8 cellular contexts compared by ENCODE assay signal in the genomic region with DNA sequence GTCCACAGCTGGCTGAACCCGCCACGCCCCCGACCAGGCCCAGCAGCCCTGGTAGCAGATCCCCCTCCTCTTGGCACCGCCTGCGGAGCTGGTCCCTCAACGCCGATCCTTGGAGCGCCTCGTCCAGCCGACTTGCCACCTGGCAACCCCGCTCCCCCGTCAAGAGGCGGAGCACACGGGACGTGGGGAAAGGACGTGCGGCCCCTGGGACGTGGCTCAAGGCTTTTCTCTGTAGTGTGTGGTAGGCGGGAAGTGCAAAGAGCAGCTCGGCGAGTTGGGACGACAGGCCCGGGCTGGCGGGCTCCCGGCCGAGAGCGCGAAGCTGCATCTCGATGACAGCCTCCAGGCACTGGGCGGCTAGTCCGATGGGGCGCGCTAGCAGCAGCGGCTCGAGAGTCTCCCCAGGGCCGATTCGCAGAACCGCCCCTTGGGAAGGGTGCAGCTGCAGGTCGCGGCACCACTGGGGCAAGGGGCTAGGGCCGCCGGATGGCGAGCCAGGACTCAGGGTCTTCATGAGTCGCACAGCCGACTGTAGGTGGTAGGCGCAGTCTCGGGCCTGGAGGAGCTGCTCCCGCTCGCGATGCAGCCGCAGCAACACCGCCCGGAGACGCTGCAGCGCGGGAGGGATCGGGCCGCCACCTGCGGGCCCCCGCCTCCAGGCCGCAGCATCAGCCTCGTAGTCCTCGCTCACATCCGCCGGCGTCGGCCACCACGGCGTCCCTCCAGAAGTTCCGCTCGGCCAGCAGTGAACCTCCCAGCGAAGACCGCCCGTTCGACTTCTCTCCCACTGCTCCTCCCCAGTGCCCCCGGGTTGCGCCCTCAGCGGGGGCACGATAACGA. TPM values are rescaled to one million over a fixed set of nuclear protein-coding genes. Genes with fewer than 3 reads are reported as not detected.
DNase-seq lines count a peak whose midpoint lies in the region; ATAC-seq and TF ChIP-seq lines count a peak whose summit lies in the region.

No MANE protein-coding gene starts in this region.

- H3K4me3 Mint-ChIP-seq in activated naive CD8-positive, alpha-beta T cell treated with anti-CD3 and anti-CD28 coated beads for 36 hours, result peak overlapping the region; percentile 99

- ATAC-seq in GM18519 (IDR thresholded peaks at IDR 0.05; ENCODE audit: low FRiP score, unreplicated experiment) (peak; percentile 34), HG03025 (IDR thresholded peaks at IDR 0.05; ENCODE audit: low FRiP score, unreplicated experiment) (peak; percentile 43)

- peak; percentile 31 for DNase-seq in AG08395 (ENCODE audit: low spot score)
- peak; percentile 72 for DNase-seq in activated naive CD8-positive, alpha-beta T cell treated with anti-CD3 and anti-CD28 coated beads for 36 hours
- no peak for DNase-seq in NCI-H526 treated with DMSO at 0.1 percent for 48 hours (lab: John Stamatoyannopoulos, UW)

- H3K9me3 ChIP-seq in OCI-LY3 (ENCODE audit: insufficient read depth, low read length) (no peaks in the 10 kb centered on the region), skeletal muscle satellite cell (replicated peaks; ENCODE audit: low read length) (no peaks in the 10 kb centered on the region)

- H2AFZ ChIP-seq in OCI-LY3 (ENCODE audit: low read depth, low read length), result peak overlapping the region; percentile 80

- peaks cover 7% of the 10 kb centered on the region for H3K36me3 ChIP-seq in OCI-LY3 (replicated peaks; ENCODE audit: low read depth, low read length)
- peaks cover 24% of the 10 kb centered on the region for H3K36me3 ChIP-seq in skeletal muscle satellite cell (ENCODE audit: insufficient read depth, low read length)

- H3K27ac ChIP-seq in OCI-LY3 (ENCODE audit: low read length), result peak overlapping the region; percentile 79

- H3K36me3 Mint-ChIP-seq in activated naive CD8-positive, alpha-beta T cell treated with anti-CD3 and anti-CD28 coated beads for 36 hours, result peaks cover 25% of the 10 kb centered on the region

- H3K4me1 Mint-ChIP-seq in activated naive CD8-positive, alpha-beta T cell treated with anti-CD3 and anti-CD28 coated beads for 36 hours, result peaks cover 27% of the 10 kb centered on the region

- H3K9ac ChIP-seq in OCI-LY3 (ENCODE audit: low read length) (peak overlapping the region; percentile 80), skeletal muscle satellite cell (ENCODE audit: low read depth, low read length) (peak overlapping the region; percentile 87)

- H3K27me3 ChIP-seq in OCI-LY3 (ENCODE audit: low read depth, low read length) (no peaks in the 10 kb centered on the region), skeletal muscle satellite cell (ENCODE audit: control insufficient read depth, insufficient read depth, low read length) (no peaks in the 10 kb centered on the region)

- H4K20me1 ChIP-seq in OCI-LY3 (ENCODE audit: insufficient read depth, low read length), result no peaks in the 10 kb centered on the region

- no peak for TF ChIP-seq CTCF in OCI-LY3 (IDR thresholded peaks at IDR 0.05; ENCODE audit: low read depth, low read length)

- H3K27me3 Mint-ChIP-seq in activated naive CD8-positive, alpha-beta T cell treated with anti-CD3 and anti-CD28 coated beads for 36 hours, result no peaks in the 10 kb centered on the region

- H3K4me1 ChIP-seq in OCI-LY3 (ENCODE audit: low read length) (peaks cover 8% of the 10 kb centered on the region), skeletal muscle satellite cell (ENCODE audit: control insufficient read depth, insufficient read depth, low read length) (peaks cover 16% of the 10 kb centered on the region)

- H3K27ac Mint-ChIP-seq in activated naive CD8-positive, alpha-beta T cell treated with anti-CD3 and anti-CD28 coated beads for 36 hours, result peak overlapping the region; percentile 100

- peaks cover 22% of the 10 kb centered on the region for H3K79me2 ChIP-seq in OCI-LY3 (ENCODE audit: low read length)

- no peaks in the 10 kb centered on the region for H3K9me3 Mint-ChIP-seq in activated naive CD8-positive, alpha-beta T cell treated with anti-CD3 and anti-CD28 coated beads for 36 hours

- peak overlapping the region; percentile 92 for H3K4me2 ChIP-seq in OCI-LY3 (ENCODE audit: low read length)
- H3K4me2 ChIP-seq in skeletal muscle satellite cell (ENCODE audit: low read length), result peak overlapping the region; percentile 91

- H3K4me3 ChIP-seq in OCI-LY3 (ENCODE audit: low read length) (peak overlapping the region; percentile 99), iPS-11a (ENCODE audit: low read depth, low read length) (peak overlapping the region; percentile 97), skeletal muscle satellite cell (ENCODE audit: low read length) (peak overlapping the region; percentile 83)

RNA-seq across cellular contexts. Expression of gene CCDC142, which starts 0.6 kb away (rescaled TPM):
- total RNA-seq in activated naive CD8-positive, alpha-beta T cell treated with anti-CD3 and anti-CD28 coated beads for 36 hours, result 10 to 100 TPM in 1 of 2 experiments, 1 to 10 TPM in 1; 8.0 to 11.8 TPM
- total RNA-seq in skeletal muscle satellite cell (2012; rRNA removed), result 19.2 and 22.8 TPM in 2 replicates

RNA-seq across cellular contexts. Expression of gene TTC31, which starts 0.7 kb away (rescaled TPM):
- total RNA-seq in activated naive CD8-positive, alpha-beta T cell treated with anti-CD3 and anti-CD28 coated beads for 36 hours, result 10 to 100 TPM; 22.7 to 23.2 TPM
- total RNA-seq in skeletal muscle satellite cell (2012; rRNA removed), result 9.0 and 10.1 TPM in 2 replicates

RNA-seq across cellular contexts. Expression of gene MRPL53, which starts 9.7 kb away (rescaled TPM):
- 100 to 1,000 TPM; 105 to 111 TPM for total RNA-seq in activated naive CD8-positive, alpha-beta T cell treated with anti-CD3 and anti-CD28 coated beads for 36 hours
- 29.5 and 32.2 TPM in 2 replicates for total RNA-seq in skeletal muscle satellite cell (2012; rRNA removed)

RNA-seq across cellular contexts. Expression of gene MOGS, which starts 17.0 kb away (rescaled TPM):
- 10 to 100 TPM; 54.7 to 59.5 TPM for total RNA-seq in activated naive CD8-positive, alpha-beta T cell treated with anti-CD3 and anti-CD28 coated beads for 36 hours
- total RNA-seq in skeletal muscle satellite cell (2012; rRNA removed), result 43.5 and 46.6 TPM in 2 replicates

RNA-seq across cellular contexts. Expression of gene LBX2, which starts 17.2 kb away (rescaled TPM):
- total RNA-seq in activated naive CD8-positive, alpha-beta T cell treated with anti-CD3 and anti-CD28 coated beads for 36 hours, result under 1 TPM in 1 of 2 experiments, not detected in 1; 0.18 TPM
- total RNA-seq in skeletal muscle satellite cell (2012; rRNA removed), result 4.8 and 5.2 TPM in 2 replicates
